In the genomic region with DNA sequence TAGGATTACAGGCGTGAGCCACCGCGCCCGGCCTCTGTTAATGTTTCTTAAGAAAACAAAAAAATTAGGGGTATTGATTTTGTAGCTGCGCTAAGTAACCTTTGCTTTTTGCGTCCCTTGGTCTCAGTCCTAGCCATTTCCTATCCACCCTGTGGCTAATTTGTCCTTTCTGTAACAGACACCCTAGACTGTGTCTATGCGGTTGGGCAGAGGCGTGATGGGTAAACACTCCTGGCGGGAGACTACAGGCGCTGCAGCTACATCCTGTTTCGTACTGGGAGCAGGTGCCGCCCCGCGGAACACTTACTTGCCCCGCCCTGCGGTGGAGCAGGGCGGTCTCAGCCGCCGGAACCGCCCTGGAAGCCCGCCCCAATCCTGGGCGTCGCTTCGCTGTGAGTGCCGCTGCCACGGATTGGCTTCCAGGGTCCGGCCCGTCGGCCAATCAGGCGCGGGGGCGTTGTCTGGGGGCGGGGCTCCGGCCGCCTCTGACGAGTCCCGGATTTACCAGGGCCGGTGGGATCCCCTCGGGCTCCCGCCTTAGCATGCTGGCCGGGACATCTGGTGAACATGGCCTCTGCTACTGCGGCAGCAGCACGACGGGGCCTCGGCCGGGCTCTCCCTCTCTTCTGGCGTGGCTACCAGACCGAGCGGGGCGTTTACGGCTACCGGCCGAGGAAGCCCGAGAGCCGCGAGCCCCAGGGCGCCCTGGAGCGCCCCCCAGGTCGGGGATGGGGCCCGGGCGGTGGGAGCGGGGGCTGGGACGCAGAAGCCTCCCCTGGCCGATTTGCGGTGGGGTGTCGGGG, we compare ENCODE assay signal across 1 cellular context.
TF ChIP-seq lines count a peak whose summit lies in the region.

DHTKD1 (plus strand) TSS at position 488 of the 803 bp plus-strand sequence; CDS start at position 568, 80 bp downstream.

TF ChIP-seq in HEK293, 187 proteins besides CTCF, POLR2A, EP300 and RAD21 (continued from another document and continues in another):
- no peak for TF ChIP-seq ZFP41 (tag by site-specific recombination; IDR thresholded peaks at IDR 0.05; ENCODE audit: borderline replicate concordance)
- no peak for TF ChIP-seq ZNF837 (tag by site-specific recombination; IDR thresholded peaks at IDR 0.05)
- peak; percentile 72 for TF ChIP-seq GLIS2 (tag by site-specific recombination; IDR thresholded peaks at IDR 0.05)
- TF ChIP-seq ZNF24 (tag by site-specific recombination; IDR thresholded peaks at IDR 0.05), result 0 out of 2 replicates have a peak, but pooled peaks have one; percentile 23
- TF ChIP-seq ZNF664 (tag by site-specific recombination; IDR thresholded peaks at IDR 0.05), result no peak
- TF ChIP-seq PATZ1 (tag by site-specific recombination; IDR thresholded peaks at IDR 0.05), result peak; percentile 58
- TF ChIP-seq, protein P1, sequence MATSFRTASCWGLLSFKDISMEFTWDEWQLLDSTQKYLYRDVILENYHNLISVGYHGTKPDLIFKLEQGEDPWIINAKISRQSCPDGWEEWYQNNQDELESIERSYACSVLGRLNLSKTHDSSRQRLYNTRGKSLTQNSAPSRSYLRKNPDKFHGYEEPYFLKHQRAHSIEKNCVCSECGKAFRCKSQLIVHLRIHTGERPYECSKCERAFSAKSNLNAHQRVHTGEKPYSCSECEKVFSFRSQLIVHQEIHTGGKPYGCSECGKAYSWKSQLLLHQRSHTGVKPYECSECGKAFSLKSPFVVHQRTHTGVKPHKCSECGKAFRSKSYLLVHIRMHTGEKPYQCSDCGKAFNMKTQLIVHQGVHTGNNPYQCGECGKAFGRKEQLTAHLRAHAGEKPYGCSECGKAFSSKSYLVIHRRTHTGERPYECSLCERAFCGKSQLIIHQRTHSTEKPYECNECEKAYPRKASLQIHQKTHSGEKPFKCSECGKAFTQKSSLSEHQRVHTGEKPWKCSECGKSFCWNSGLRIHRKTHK (tag by site-specific recombination; IDR thresholded peaks at IDR 0.05), result no peak
- TF ChIP-seq ZNF157 (tag by site-specific recombination; IDR thresholded peaks at IDR 0.05), result no peak
- no peak for TF ChIP-seq ZNF114 (tag by site-specific recombination; IDR thresholded peaks at IDR 0.05)
- no peak for TF ChIP-seq ZNF510 (tag by site-specific recombination; IDR thresholded peaks at IDR 0.05; ENCODE audit: insufficient replicate concordance)
- no peak for TF ChIP-seq ZNF621 (tag by site-specific recombination; IDR thresholded peaks at IDR 0.05)
- TF ChIP-seq, protein P2, sequence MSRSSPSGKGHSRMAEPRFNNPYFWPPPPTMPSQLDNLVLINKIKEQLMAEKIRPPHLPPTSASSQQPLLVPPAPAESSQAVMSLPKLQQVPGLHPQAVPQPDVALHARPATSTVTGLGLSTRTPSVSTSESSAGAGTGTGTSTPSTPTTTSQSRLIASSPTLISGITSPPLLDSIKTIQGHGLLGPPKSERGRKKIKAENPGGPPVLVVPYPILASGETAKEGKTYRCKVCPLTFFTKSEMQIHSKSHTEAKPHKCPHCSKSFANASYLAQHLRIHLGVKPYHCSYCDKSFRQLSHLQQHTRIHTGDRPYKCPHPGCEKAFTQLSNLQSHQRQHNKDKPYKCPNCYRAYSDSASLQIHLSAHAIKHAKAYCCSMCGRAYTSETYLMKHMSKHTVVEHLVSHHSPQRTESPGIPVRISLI (tag by site-specific recombination; IDR thresholded peaks at IDR 0.05), result no peak
- TF ChIP-seq ZBTB7A (tag by site-specific recombination; IDR thresholded peaks at IDR 0.05; ENCODE audit: low read depth), result no peak
- TF ChIP-seq ZSCAN30 (tag by site-specific recombination; IDR thresholded peaks at IDR 0.05), result peak; percentile 48
- TF ChIP-seq ZNF596 (tag by site-specific recombination; IDR thresholded peaks at IDR 0.05), result no peak
- no peak for TF ChIP-seq ZNF624 (tag by site-specific recombination; IDR thresholded peaks at IDR 0.05)
- TF ChIP-seq ZNF488 (tag by site-specific recombination; IDR thresholded peaks at IDR 0.05), result no peak
- no peak for TF ChIP-seq ZFP37 (tag by site-specific recombination; IDR thresholded peaks at IDR 0.05)
- 0 out of 2 replicates have a peak, but pooled peaks have one; percentile 53 for TF ChIP-seq ZNF580 (tag by site-specific recombination; IDR thresholded peaks at IDR 0.05)
- TF ChIP-seq ZNF501 (tag by site-specific recombination; IDR thresholded peaks at IDR 0.05), result peak; percentile 48; the same call in 1 of the 2 replicates
- peak; percentile 14; the same call in 1 of the 2 replicates for TF ChIP-seq ZNF548 (tag by site-specific recombination; IDR thresholded peaks at IDR 0.05)
- no peak for TF ChIP-seq ZNF133 (tag by site-specific recombination; IDR thresholded peaks at IDR 0.05)
- peak; percentile 74; the same call in 1 of the 2 replicates for TF ChIP-seq ZNF629 (tag by site-specific recombination; IDR thresholded peaks at IDR 0.05)
- no peak for TF ChIP-seq ZNF549 (tag by site-specific recombination; IDR thresholded peaks at IDR 0.05)
- TF ChIP-seq ZNF423 (tag by site-specific recombination; IDR thresholded peaks at IDR 0.05), result no peak; the same call in 1 of the 2 replicates
- TF ChIP-seq ZNF654 (tag by site-specific recombination; IDR thresholded peaks at IDR 0.05; ENCODE audit: low read depth), result no peak
- TF ChIP-seq ZNF202 (tag by site-specific recombination; IDR thresholded peaks at IDR 0.05; ENCODE audit: borderline replicate concordance), result no peak
- 0 out of 2 replicates have a peak, but pooled peaks have one; percentile 34 for TF ChIP-seq BCL11A (tag by site-specific recombination; IDR thresholded peaks at IDR 0.05; ENCODE audit: low read depth)
- peak; percentile 64 for TF ChIP-seq GLIS1 (tag by site-specific recombination; IDR thresholded peaks at IDR 0.05)
- peak; percentile 72; the same call in 1 of the 2 replicates for TF ChIP-seq TRIM28 (IDR thresholded peaks at IDR 0.05; ENCODE audit: borderline replicate concordance, low read length)
- no peak for TF ChIP-seq ZNF23 (tag by site-specific recombination; IDR thresholded peaks at IDR 0.05; ENCODE audit: borderline replicate concordance)
- TF ChIP-seq, protein P3, sequence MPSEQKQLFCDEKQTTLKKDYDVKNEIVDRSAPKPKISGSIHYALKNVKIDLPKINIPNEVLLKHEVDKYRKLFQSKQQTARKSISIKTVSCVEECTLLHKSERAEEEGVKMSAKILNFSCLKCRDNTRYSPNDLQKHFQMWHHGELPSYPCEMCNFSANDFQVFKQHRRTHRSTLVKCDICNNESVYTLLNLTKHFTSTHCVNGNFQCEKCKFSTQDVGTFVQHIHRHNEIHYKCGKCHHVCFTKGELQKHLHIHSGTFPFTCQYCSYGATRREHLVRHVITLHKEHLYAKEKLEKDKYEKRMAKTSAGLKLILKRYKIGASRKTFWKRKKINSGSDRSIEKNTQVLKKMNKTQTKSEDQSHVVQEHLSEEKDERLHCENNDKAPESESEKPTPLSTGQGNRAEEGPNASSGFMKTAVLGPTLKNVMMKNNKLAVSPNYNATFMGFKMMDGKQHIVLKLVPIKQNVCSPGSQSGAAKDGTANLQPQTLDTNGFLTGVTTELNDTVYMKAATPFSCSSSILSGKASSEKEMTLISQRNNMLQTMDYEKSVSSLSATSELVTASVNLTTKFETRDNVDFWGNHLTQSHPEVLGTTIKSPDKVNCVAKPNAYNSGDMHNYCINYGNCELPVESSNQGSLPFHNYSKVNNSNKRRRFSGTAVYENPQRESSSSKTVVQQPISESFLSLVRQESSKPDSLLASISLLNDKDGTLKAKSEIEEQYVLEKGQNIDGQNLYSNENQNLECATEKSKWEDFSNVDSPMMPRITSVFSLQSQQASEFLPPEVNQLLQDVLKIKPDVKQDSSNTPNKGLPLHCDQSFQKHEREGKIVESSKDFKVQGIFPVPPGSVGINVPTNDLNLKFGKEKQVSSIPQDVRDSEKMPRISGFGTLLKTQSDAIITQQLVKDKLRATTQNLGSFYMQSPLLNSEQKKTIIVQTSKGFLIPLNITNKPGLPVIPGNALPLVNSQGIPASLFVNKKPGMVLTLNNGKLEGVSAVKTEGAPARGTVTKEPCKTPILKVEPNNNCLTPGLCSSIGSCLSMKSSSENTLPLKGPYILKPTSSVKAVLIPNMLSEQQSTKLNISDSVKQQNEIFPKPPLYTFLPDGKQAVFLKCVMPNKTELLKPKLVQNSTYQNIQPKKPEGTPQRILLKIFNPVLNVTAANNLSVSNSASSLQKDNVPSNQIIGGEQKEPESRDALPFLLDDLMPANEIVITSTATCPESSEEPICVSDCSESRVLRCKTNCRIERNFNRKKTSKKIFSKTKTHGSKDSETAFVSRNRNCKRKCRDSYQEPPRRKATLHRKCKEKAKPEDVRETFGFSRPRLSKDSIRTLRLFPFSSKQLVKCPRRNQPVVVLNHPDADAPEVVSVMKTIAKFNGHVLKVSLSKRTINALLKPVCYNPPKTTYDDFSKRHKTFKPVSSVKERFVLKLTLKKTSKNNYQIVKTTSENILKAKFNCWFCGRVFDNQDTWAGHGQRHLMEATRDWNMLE (tag by site-specific recombination; conservative IDR thresholded peaks at IDR 0.05; ENCODE audit: low read depth), result no peak; the same call in none of the 2 replicates
- no peak for TF ChIP-seq REPIN1 (tag by site-specific recombination; IDR thresholded peaks at IDR 0.05; ENCODE audit: low read depth)
- TF ChIP-seq ZNF155 (tag by site-specific recombination; IDR thresholded peaks at IDR 0.05), result no peak
- no peak for TF ChIP-seq ZNF610 (tag by site-specific recombination; IDR thresholded peaks at IDR 0.05; ENCODE audit: borderline replicate concordance)
- no peak; the same call in 1 of the 2 replicates for TF ChIP-seq ELK4 (IDR thresholded peaks at IDR 0.05; ENCODE audit: borderline replicate concordance, low read depth, low read length)
- no peak for TF ChIP-seq ZNF174 (tag by site-specific recombination; IDR thresholded peaks at IDR 0.05)
- no peak for TF ChIP-seq ZNF645 (tag by site-specific recombination; IDR thresholded peaks at IDR 0.05)
- TF ChIP-seq ZNF146 (tag by site-specific recombination; IDR thresholded peaks at IDR 0.05), result no peak
- TF ChIP-seq ZNF777 (tag by site-specific recombination; IDR thresholded peaks at IDR 0.05; ENCODE audit: borderline replicate concordance), result no peak
- TF ChIP-seq, protein P4, sequence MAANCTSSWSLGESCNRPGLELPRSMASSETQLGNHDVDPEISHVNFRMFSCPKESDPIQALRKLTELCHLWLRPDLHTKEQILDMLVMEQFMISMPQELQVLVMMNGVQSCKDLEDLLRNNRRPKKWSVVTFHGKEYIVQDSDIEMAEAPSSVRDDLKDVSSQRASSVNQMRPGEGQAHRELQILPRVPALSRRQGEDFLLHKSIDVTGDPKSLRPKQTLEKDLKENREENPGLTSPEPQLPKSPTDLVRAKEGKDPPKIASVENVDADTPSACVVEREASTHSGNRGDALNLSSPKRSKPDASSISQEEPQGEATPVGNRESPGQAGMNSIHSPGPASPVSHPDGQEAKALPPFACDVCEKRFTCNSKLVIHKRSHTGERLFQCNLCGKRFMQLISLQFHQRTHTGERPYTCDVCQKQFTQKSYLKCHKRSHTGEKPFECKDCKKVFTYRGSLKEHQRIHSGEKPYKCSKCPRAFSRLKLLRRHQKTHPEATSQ (tag by site-specific recombination; IDR thresholded peaks at IDR 0.05), result no peak
- TF ChIP-seq TCF7L2 (IDR thresholded peaks at IDR 0.05; ENCODE audit: borderline replicate concordance, low read depth, low read length), result no peak
- no peak for TF ChIP-seq ZNF560 (tag by site-specific recombination; IDR thresholded peaks at IDR 0.05; ENCODE audit: borderline replicate concordance)
- TF ChIP-seq ZNF623 (tag by site-specific recombination; IDR thresholded peaks at IDR 0.05), result no peak
- no peak for TF ChIP-seq ZNF132 (tag by site-specific recombination; IDR thresholded peaks at IDR 0.05; ENCODE audit: borderline replicate concordance)
